In the genomic region with DNA sequence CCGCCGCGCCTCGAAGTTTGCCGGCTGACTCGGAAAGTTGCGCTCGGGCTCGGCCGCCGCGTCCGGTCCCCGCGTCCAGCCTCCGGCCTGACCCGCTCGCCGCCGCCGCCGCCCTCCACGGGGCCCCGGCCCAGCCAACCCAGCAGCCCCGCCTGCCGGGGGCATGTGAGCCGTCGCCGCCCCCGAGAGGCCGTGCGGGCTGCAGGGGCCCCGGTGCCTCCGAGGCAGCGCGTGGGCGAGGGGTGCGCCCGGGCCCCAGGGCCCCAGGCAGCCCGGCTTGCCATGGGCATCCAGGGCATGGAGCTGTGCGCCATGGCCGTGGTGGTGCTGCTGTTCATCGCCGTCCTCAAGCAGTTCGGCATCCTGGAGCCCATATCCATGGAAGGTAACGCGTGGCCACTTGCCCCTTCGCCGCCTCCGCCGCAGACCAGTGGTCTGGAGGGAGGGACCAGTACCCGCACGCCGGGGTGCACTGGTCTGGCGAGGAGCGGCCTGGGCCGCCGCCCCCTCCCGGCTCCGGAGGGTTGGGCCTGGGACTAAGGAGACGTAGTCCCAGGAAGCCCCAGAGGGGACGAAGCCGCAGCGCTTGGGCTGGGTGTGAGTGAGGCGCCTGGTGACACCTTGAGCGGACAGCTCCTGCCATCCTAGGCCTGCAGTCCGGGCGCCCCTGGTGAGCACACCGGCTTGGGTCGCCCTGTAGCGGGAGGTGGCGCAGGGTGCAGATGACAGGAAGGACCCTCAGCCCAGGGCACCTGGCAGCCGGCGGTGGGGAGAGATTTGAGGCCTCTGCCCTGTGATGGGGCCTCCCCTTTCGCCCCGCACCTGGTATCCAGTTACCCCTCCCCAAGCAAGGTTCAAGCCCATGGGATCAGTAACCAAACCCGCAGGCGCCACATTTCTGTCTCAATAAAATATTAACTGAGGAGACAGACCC, we compare ENCODE assay signal across 9 cellular contexts. TPM values are rescaled to one million over a fixed set of nuclear protein-coding genes. Genes with fewer than 3 reads are reported as not detected.
DNase-seq lines count a peak whose midpoint lies in the region; ATAC-seq and TF ChIP-seq lines count a peak whose summit lies in the region.
"Had no signal": no experiment of that assay in that cellular context is flagged by ENCODE, and none has a peak within 500 bp of the region (broad histone marks: within the 10 kb centered on the region; RNA-seq: fewer than 3 reads in every experiment).

No MANE protein-coding gene starts in this region.

- ATAC-seq in gastrocnemius medialis (peak in 1 of 2 donors; percentile 10), HG03045 (IDR thresholded peaks at IDR 0.05; ENCODE audit: unreplicated experiment) (no peak)

- H3K4me1 ChIP-seq in right atrium auricular region (peaks cover 0 to 27% of the 10 kb centered on the region in 2 donors), gastrocnemius medialis (peaks cover 3% of the 10 kb centered on the region in 2 donors)

- in situ Hi-C loops in gastrocnemius medialis (cut with MboI; ENCODE audit: low sequenced_read_pairs in 4 of 4) = no loop called here

- intact Hi-C loops in gastrocnemius medialis (cut with DNase I; ENCODE audit: low total_unique reads) = loop anchor here (10.0 kb wide), 2 partner anchors 338 to 378 kb away; no protein-coding TSS in a partner anchor

- no peaks in the 10 kb centered on the region for H3K36me3 ChIP-seq in right atrium auricular region
- no peaks in the 10 kb centered on the region for H3K36me3 ChIP-seq in gastrocnemius medialis

- H3K9me3 ChIP-seq in right atrium auricular region (no peaks in the 10 kb centered on the region), gastrocnemius medialis (no peaks in the 10 kb centered on the region)

- H3K27ac ChIP-seq in right atrium auricular region = peak overlapping the region; percentile 35 to 55
- H3K27ac ChIP-seq in gastrocnemius medialis = peak overlapping the region in 1 of 4 donors; percentile 34

- peak; percentile 35 for DNase-seq in EL
- no peak for DNase-seq in right atrium auricular region (ENCODE audit: low spot score)
- no peak for DNase-seq in gastrocnemius medialis
- no peak for DNase-seq in stimulated activated naive CD4-positive, alpha-beta T cell (lab: John Stamatoyannopoulos, UW)
- DNase-seq in GF-D8 (lab: John Stamatoyannopoulos, UW) = no peak
- DNase-seq in T-helper 9 cell = no peak

- no peak for TF ChIP-seq POLR2A in gastrocnemius medialis (IDR thresholded peaks at IDR 0.05)

- no peak for TF ChIP-seq CTCF in WI38 (IDR thresholded peaks at IDR 0.05; ENCODE audit: low read depth, low read length)
- no peak for TF ChIP-seq CTCF in right atrium auricular region (IDR thresholded peaks at IDR 0.05)
- no peak for TF ChIP-seq CTCF in gastrocnemius medialis (IDR thresholded peaks at IDR 0.05 in 4 of 5, conservative IDR thresholded peaks at IDR 0.05 in 1 of 5)

- H3K27me3 ChIP-seq in right atrium auricular region = no peaks in the 10 kb centered on the region
- H3K27me3 ChIP-seq in gastrocnemius medialis = peaks cover 0 to 10% (median 7%) of the 10 kb centered on the region in 3 donors

- peak overlapping the region; percentile 29 for H3K4me3 ChIP-seq in WI38 (ENCODE audit: low read depth, low read length)
- peak overlapping the region; percentile 43 to 63 for H3K4me3 ChIP-seq in right atrium auricular region
- peak overlapping the region; percentile 24 to 71 (median 52) for H3K4me3 ChIP-seq in gastrocnemius medialis

RNA-seq across cellular contexts. Expression of gene KCNIP3, which starts 49.9 kb away (rescaled TPM):
- total RNA-seq in right atrium auricular region (1 to 10 TPM; 4.0 to 5.9 TPM), gastrocnemius medialis (1 to 10 TPM in 2 of 4 donors, under 1 TPM in 2; 0.55 to 2.9 (median 1.0) TPM)
- total RNA-seq: mononuclear cell had no signal

RNA-seq across cellular contexts. Expression of gene FAHD2A, which starts 55.5 kb away (rescaled TPM):
- total RNA-seq in right atrium auricular region (10 to 100 TPM; 19.9 to 27.5 TPM), gastrocnemius medialis (10 to 100 TPM; 18.4 to 28.3 (median 27.0) TPM)
